ENCODE assay signal across 17 cellular contexts in the genomic region with DNA sequence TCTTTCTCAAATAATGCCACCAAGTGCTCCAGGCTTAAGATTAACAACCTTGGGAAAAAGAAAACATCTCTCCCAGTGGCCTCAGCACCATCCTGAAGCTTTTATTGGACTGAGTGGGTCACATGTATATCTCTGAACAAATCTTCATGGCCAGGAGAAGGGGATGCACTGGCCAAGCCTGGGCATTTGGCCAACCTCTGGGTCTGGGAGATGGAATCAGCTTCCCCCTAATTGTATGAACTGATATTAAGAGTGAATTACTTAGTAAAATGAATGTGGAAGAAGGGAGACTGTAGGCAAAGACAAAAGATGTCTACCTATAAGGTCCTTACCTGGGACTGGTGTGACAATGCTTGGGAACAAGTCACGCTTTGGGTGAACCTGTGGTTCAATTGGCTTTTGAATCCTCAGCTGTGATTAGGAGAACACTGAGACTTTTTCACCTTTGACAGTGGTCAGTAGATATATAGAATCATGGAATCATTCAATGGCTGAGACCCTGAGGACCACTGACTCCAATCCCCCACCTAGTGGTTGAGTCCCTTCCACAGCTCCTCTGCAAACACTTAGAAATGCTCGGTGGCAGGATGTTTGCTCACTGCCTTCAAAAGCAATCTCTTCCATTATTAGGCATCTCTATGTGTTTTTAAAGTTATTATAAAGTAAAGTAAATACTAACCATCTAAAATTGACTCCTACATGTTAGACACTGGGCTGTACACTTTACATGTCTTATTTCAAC.
"Had no signal": no experiment of that assay in that cellular context is flagged by ENCODE, and none has a peak within 500 bp of the region (broad histone marks: within the 10 kb centered on the region; RNA-seq: fewer than 3 reads in every experiment).

No MANE protein-coding gene starts in this region.

- H3K27ac ChIP-seq: adrenal gland, gastrocnemius medialis, spleen, VCaP had no signal

- H3K4me1 ChIP-seq: adrenal gland, spleen had no signal

- H3K9me3 ChIP-seq: adrenal gland, gastrocnemius medialis, spleen had no signal

- H3K36me3 Mint-ChIP-seq: activated naive CD4-positive, alpha-beta T cell treated with anti-CD3 and anti-CD28 coated beads, Interleukin-2, amount 50 U/mL, for 72 hours; stimulated activated naive B cell treated with anti-CD40 and anti-IgM and Interleukin-4, amounts not matched to agents 10 μg/mL and 1 μg/mL and 100 μg/mL, for 72 hours had no signal

- H3K4me1 Mint-ChIP-seq: stimulated activated naive B cell treated with anti-CD40 and anti-IgM and Interleukin-4, amounts not matched to agents 10 μg/mL and 1 μg/mL and 100 μg/mL, for 72 hours had no signal

- ATAC-seq: activated naive CD4-positive, alpha-beta T cell treated with anti-CD3 and anti-CD28 coated beads, Interleukin-2, amount 50 U/mL, for 72 hours; activated T-cell treated with anti-CD3 and anti-CD28 coated beads, Interleukin-2, amount 50 U/mL, for 72 hours; esophagus mucosa; gastrocnemius medialis; left lobe of liver; stimulated activated naive B cell treated with anti-CD40 and anti-IgM and Interleukin-4, amounts not matched to agents 10 μg/mL and 1 μg/mL and 100 μg/mL, for 72 hours had no signal

- H3K4me3 Mint-ChIP-seq: activated T-cell treated with anti-CD3 and anti-CD28 coated beads, Interleukin-2, amount 50 U/mL, for 72 hours; nephron; stimulated activated naive B cell treated with anti-CD40 and anti-IgM and Interleukin-4, amounts not matched to agents 10 μg/mL and 1 μg/mL and 100 μg/mL, for 72 hours had no signal

- H3K27me3 ChIP-seq: adrenal gland, gastrocnemius medialis, spleen had no signal

- H3K9me3 Mint-ChIP-seq: nephron; stimulated activated naive B cell treated with anti-CD40 and anti-IgM and Interleukin-4, amounts not matched to agents 10 μg/mL and 1 μg/mL and 100 μg/mL, for 72 hours had no signal

- DNase-seq: activated CD4-positive, alpha-beta T cell treated with anti-CD3 and anti-CD28 coated beads, Interleukin-2, amount 50 U/mL, for 4 hours; activated effector memory CD4-positive, alpha-beta T cell treated with anti-CD3 and anti-CD28 coated beads, Interleukin-2, amount 50 U/mL, for 16 hours; activated T-cell treated with anti-CD3 and anti-CD28 coated beads, Interleukin-2, amount 50 U/mL, for 72 hours; adrenal gland; cerebellar nuclear complex; cortex of kidney; gastrocnemius medialis; head of caudate nucleus; kidney; posterior cingulate gyrus; spleen; stimulated activated naive B cell treated with anti-CD40 and anti-IgM and Interleukin-4, amounts not matched to agents 10 μg/mL and 1 μg/mL and 100 μg/mL, for 72 hours had no signal

- H3K27ac Mint-ChIP-seq: activated naive CD4-positive, alpha-beta T cell treated with anti-CD3 and anti-CD28 coated beads, Interleukin-2, amount 50 U/mL, for 72 hours; activated T-cell treated with anti-CD3 and anti-CD28 coated beads, Interleukin-2, amount 50 U/mL, for 72 hours; nephron; stimulated activated naive B cell treated with anti-CD40 and anti-IgM and Interleukin-4, amounts not matched to agents 10 μg/mL and 1 μg/mL and 100 μg/mL, for 72 hours had no signal
